In the genomic region with DNA sequence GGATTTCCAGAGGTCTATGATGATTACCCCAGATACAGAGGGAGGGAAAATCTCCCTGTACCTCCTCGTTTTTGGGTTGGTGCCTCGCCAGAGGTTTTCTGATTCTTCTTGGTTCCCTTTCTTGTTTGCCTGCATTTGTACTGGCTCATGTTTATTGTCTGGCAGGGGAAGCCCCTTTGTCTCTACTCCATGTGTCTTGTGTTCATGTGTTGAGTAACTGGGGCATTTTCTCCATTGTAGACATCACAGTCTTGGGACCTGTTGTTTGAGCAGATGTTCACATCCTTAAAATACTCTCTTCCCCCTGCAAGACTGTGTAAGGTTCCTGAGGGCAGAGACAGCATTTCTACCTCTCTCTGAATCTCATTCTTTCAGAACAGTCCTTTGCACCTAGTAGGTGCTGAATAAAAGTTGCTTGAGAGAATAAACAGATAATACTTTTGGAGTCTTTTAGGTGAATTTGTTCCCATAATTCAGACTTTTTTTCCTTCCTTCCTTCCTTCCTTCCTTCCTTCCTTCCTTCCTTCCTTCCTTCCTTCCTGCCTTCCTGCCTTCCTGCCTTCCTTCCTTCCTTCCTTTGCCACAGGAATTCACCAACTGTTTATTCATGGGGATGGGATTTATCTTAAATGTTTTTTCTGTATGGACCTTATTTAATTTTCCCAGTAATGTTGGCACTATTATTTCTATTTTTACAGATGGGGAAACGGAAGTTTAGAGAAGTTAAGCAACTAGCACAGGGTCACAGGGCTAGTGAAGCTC, we compare ENCODE assay signal across 10 cellular contexts. TPM values are rescaled to one million over a fixed set of nuclear protein-coding genes. Genes with fewer than 3 reads are reported as not detected.
DNase-seq lines count a peak whose midpoint lies in the region; ATAC-seq lines count a peak whose summit lies in the region.
"Had no signal": no experiment of that assay in that cellular context is flagged by ENCODE, and none has a peak within 500 bp of the region (broad histone marks: within the 10 kb centered on the region; RNA-seq: fewer than 3 reads in every experiment).

No MANE protein-coding gene starts in this region.

- peaks cover 0 to 5% of the 10 kb centered on the region in 2 donors for H3K36me3 Mint-ChIP-seq in naive B cell
- H3K36me3 Mint-ChIP-seq: natural killer cell treated with Interleukin-12 subunit alpha and Interleukin-12 subunit beta and Interleukin-15 and Interleukin-18, amount 100 ng/mL, for 72 hours had no signal

- peaks cover 33 to 65% (median 51%) of the 10 kb centered on the region in 3 donors for H3K4me1 Mint-ChIP-seq in naive B cell

- DNase-seq in NOMO-1 treated with DMSO at 0.1 percent for 48 hours (lab: John Stamatoyannopoulos, UW; ENCODE audit: unreplicated experiment) (peak; percentile 89), naive B cell (no peak), DMS79 (lab: John Stamatoyannopoulos, UW) (no peak), G401 (ENCODE audit: low spot score) (no peak)
- DNase-seq: activated T-cell treated with anti-CD3 and anti-CD28 coated beads, Interleukin-2, amount 50 U/mL, for 1 hour had no signal

- H3K4me3 Mint-ChIP-seq in naive B cell: peak overlapping the region in 1 of 8 donors; percentile 65
- H3K4me3 Mint-ChIP-seq: natural killer cell treated with Interleukin-12 subunit alpha and Interleukin-12 subunit beta and Interleukin-15 and Interleukin-18, amount 100 ng/mL, for 72 hours had no signal

- H3K27ac Mint-ChIP-seq in naive B cell: peak overlapping the region in 4 of 6 donors; percentile 4 to 79 (median 58)
- H3K27ac Mint-ChIP-seq: natural killer cell treated with Interleukin-12 subunit alpha and Interleukin-12 subunit beta and Interleukin-15 and Interleukin-18, amount 100 ng/mL, for 72 hours had no signal

- H3K27me3 Mint-ChIP-seq in naive B cell: no peaks in the 10 kb centered on the region

- no peaks in the 10 kb centered on the region for H3K9me3 Mint-ChIP-seq in naive B cell

- in situ Hi-C loops in G401 (cut with HindIII; ENCODE audit: low sequenced_read_pairs): no loop called here

- peak; percentile 79 for ATAC-seq in GM18858 (IDR thresholded peaks at IDR 0.05; ENCODE audit: unreplicated experiment)
- peak; percentile 87 for ATAC-seq in HG02642 (IDR thresholded peaks at IDR 0.05; ENCODE audit: poor library complexity, unreplicated experiment)
- ATAC-seq in naive B cell (ENCODE audit: low read depth in 2 of 2): peak; percentile 76 to 83
- ATAC-seq in esophagus mucosa: no peak
- no peak for ATAC-seq in GM19455 (IDR thresholded peaks at IDR 0.05; ENCODE audit: unreplicated experiment)
- ATAC-seq: natural killer cell treated with Interleukin-12 subunit alpha and Interleukin-12 subunit beta and Interleukin-15 and Interleukin-18, amount 100 ng/mL, for 72 hours had no signal

RNA-seq across cellular contexts. Expression of a gene that starts 25.2 kb away (rescaled TPM):
- polyA plus RNA-seq in naive B cell (ENCODE audit: low read depth in 6 of 6): 10 to 100 TPM; 22.8 to 55.5 (median 42.3) TPM
- 1.1 TPM for total RNA-seq in esophagus mucosa
- not detected in 2 replicates for total RNA-seq in G401 (2014; rRNA removed; shearing (Covaris generic))

Comparison
In these comparisons a context has a peak if more than half of its experiments do, and no peak if none do; other contexts are left out.
1. ATAC-seq: peak in GM18858 (single experiment), HG02642 (single experiment) and naive B cell (2 of 2); none in esophagus mucosa (single experiment) and GM19455 (single experiment).